8 cellular contexts compared by ENCODE assay signal in genomic region chr7:44985033-44985695, GRCh38. TPM values are rescaled to one million over a fixed set of nuclear protein-coding genes. Genes with fewer than 3 reads are reported as not detected.
DNase-seq lines count a peak whose midpoint lies in the region; ATAC-seq and TF ChIP-seq lines count a peak whose summit lies in the region.

No MANE protein-coding gene starts in this region.

- ATAC-seq in GM19455 (IDR thresholded peaks at IDR 0.05; ENCODE audit: unreplicated experiment) (no peak), HG02623 (IDR thresholded peaks at IDR 0.05; ENCODE audit: unreplicated experiment) (no peak)

- no peak overlapping the region for H2AFZ ChIP-seq in neural progenitor cell (replicated peaks)

- H3K9me3 Mint-ChIP-seq in CD4-positive, alpha-beta memory T cell, result peaks cover 0 to 3% (median 0%) of the 10 kb centered on the region in 8 donors
- no peaks in the 10 kb centered on the region for H3K9me3 Mint-ChIP-seq in neural progenitor cell

- H3K27ac Mint-ChIP-seq in CD4-positive, alpha-beta memory T cell, result peak overlapping the region; percentile 98 to 100 (median 99)
- no peak overlapping the region for H3K27ac Mint-ChIP-seq in neural progenitor cell

- peaks cover 67% of the 10 kb centered on the region for H3K4me1 ChIP-seq in CD4-positive, alpha-beta memory T cell (ENCODE audit: insufficient read depth, low read length)
- peaks cover 22% of the 10 kb centered on the region for H3K4me1 ChIP-seq in neural progenitor cell

- peaks cover 30% of the 10 kb centered on the region for H3K36me3 ChIP-seq in CD4-positive, alpha-beta memory T cell (ENCODE audit: insufficient read depth, low read length)
- H3K36me3 ChIP-seq in neural progenitor cell, result peaks cover 7% of the 10 kb centered on the region

- intact Hi-C loops in CD4-positive, alpha-beta memory T cell (cut with micrococcal nuclease), result loop anchor here (5.0 kb wide), 1 partner anchor 238 kb away; the partner anchor contains the start of gene ZMIZ2
- intact Hi-C loops in dorsolateral prefrontal cortex (cut with DNase I), result loop anchor here in 1 of 2 donors (10.0 kb wide), 1 partner anchor 100 kb away; the partner anchor contains the start of gene PURB

- TF ChIP-seq CTCF in dorsolateral prefrontal cortex (IDR thresholded peaks at IDR 0.05 in 54 of 56, conservative IDR thresholded peaks at IDR 0.05 in 2 of 56; ENCODE audit: low read depth in 1 of 56, partially characterized antibody in 56 of 56) (no peak), neural progenitor cell (IDR thresholded peaks at IDR 0.05) (no peak)

- POLR2A ChIA-PET in CD4-positive, alpha-beta memory T cell (lab: Charles Lee; ENCODE audit: partially characterized antibody), result interaction anchor here (0.6 to 21.9 kb wide), 6 partner anchors 8 to 126 kb away, joined by 6 to 551 read pairs (median 288); partner anchors contain the start of genes CCM2, MYO1G and TBRG4

- peaks cover 66% of the 10 kb centered on the region for H3F3A ChIP-seq in neural progenitor cell (ENCODE audit: low read depth)

- H3K27me3 Mint-ChIP-seq in CD4-positive, alpha-beta memory T cell, result no peaks in the 10 kb centered on the region
- peaks cover 12% of the 10 kb centered on the region for H3K27me3 Mint-ChIP-seq in neural progenitor cell (ENCODE audit: insufficient read depth, low read depth)

- CTCF ChIA-PET in CD4-positive, alpha-beta memory T cell (lab: Charles Lee; ENCODE audit: partially characterized antibody), result interaction anchor here (0.6 to 3.9 kb wide), 6 partner anchors 11 to 150 kb away, joined by 3 to 21 read pairs (median 5); no protein-coding TSS in a partner anchor

- peak overlapping the region; percentile 98 for H3K27ac ChIP-seq in CD4-positive, alpha-beta memory T cell (ENCODE audit: low read depth, low read length)
- peak overlapping the region in 30 of 59 donors; percentile 26 to 97 (median 94) for H3K27ac ChIP-seq in dorsolateral prefrontal cortex
- peak overlapping the region; percentile 86 for H3K27ac ChIP-seq in neural progenitor cell

- H3K27me3 ChIP-seq in CD4-positive, alpha-beta memory T cell (ENCODE audit: insufficient read depth, low read length), result no peaks in the 10 kb centered on the region
- H3K27me3 ChIP-seq in dorsolateral prefrontal cortex (no peaks in the 10 kb centered on the region), neural progenitor cell (no peaks in the 10 kb centered on the region)

- peak overlapping the region; percentile 93 for H3K9ac ChIP-seq in neural progenitor cell

- H3K4me2 ChIP-seq in neural progenitor cell, result peak overlapping the region; percentile 95

- H4K20me1 ChIP-seq in neural progenitor cell (ENCODE audit: low read depth), result peaks cover 16% of the 10 kb centered on the region

- H3K4me3 ChIP-seq in CD4-positive, alpha-beta memory T cell (ENCODE audit: low read length in 2 of 2), result peak overlapping the region; percentile 53 to 76
- H3K4me3 ChIP-seq in dorsolateral prefrontal cortex (peak overlapping the region in 31 of 59 donors; percentile 53 to 95 (median 75)), neural progenitor cell (peak overlapping the region; percentile 66)

- H3K9me3 ChIP-seq in CD4-positive, alpha-beta memory T cell (ENCODE audit: control insufficient read depth in 1 of 2, low read length in 2 of 2), result no peaks in the 10 kb centered on the region
- no peaks in the 10 kb centered on the region for H3K9me3 ChIP-seq in neural progenitor cell (ENCODE audit: low read depth)

- peaks cover 38 to 58% of the 10 kb centered on the region in 2 donors for H3K36me3 Mint-ChIP-seq in CD4-positive, alpha-beta memory T cell
- H3K36me3 Mint-ChIP-seq in neural progenitor cell, result peaks cover 31% of the 10 kb centered on the region

- H3K79me2 ChIP-seq in neural progenitor cell (ENCODE audit: low read depth), result peaks cover 38% of the 10 kb centered on the region

- H3K4me1 Mint-ChIP-seq in CD4-positive, alpha-beta memory T cell, result peaks cover 45 to 76% (median 59%) of the 10 kb centered on the region in 4 donors
- peaks cover 25% of the 10 kb centered on the region for H3K4me1 Mint-ChIP-seq in neural progenitor cell

- peak in 1 of 5 donors; percentile 19 for DNase-seq in CD4-positive, alpha-beta memory T cell
- DNase-seq in NAMALWA (ENCODE audit: low spot score) (peak; percentile 44), dorsolateral prefrontal cortex (no peak), neural progenitor cell (ENCODE audit: low spot score) (peak; percentile 33), midbrain (lab: John Stamatoyannopoulos, UW) (no peak), iPS-NIHi11 (ENCODE audit: low spot score) (no peak)

- peak overlapping the region; percentile 95 to 98 (median 96) for H3K4me3 Mint-ChIP-seq in CD4-positive, alpha-beta memory T cell
- H3K4me3 Mint-ChIP-seq in neural progenitor cell, result peak overlapping the region; percentile 91

RNA-seq across cellular contexts. Expression of gene MYO1G, which starts 6.3 kb away (rescaled TPM):
- 10 to 100 TPM; 92.9 to 94.2 TPM for total RNA-seq in CD4-positive, alpha-beta memory T cell
- polyA plus RNA-seq in CD4-positive, alpha-beta memory T cell, result 100 to 1,000 TPM; 143 to 168 TPM
- total RNA-seq in dorsolateral prefrontal cortex, result 1 to 10 TPM in 71 of 120 experiments, under 1 TPM in 49; 0.17 to 9.5 (median 1.2) TPM
- 0.03 TPM in 1 of 2 replicates, not detected in the other for total RNA-seq in neural progenitor cell (ENCODE audit: low replicate concordance)

RNA-seq across cellular contexts. Expression of gene CCM2, which starts 14.8 kb away (rescaled TPM):
- 100 to 1,000 TPM; 192 to 200 TPM for total RNA-seq in CD4-positive, alpha-beta memory T cell
- polyA plus RNA-seq in CD4-positive, alpha-beta memory T cell, result 10 to 100 TPM; 82.1 to 91.9 TPM
- total RNA-seq in dorsolateral prefrontal cortex, result 100 to 1,000 TPM in 2 of 120 experiments, 10 to 100 TPM in 118; 53.3 to 108 (median 80.9) TPM
- 21.8 and 37.5 TPM in 2 replicates for total RNA-seq in neural progenitor cell (ENCODE audit: low replicate concordance)

Comparison
In these comparisons a context has a peak if more than half of its experiments do, and no peak if none do; other contexts are left out.
1. DNase-seq: peak in NAMALWA (single experiment) and neural progenitor cell (single experiment); none in dorsolateral prefrontal cortex (0 of 10), midbrain (single experiment) and iPS-NIHi11 (single experiment).
2. RNA of gene MYO1G, which starts 6.3 kb away (total RNA-seq): 92.9 to 94.2 TPM in CD4-positive, alpha-beta memory T cell; 0.17 to 9.5 TPM in dorsolateral prefrontal cortex and 0.03 TPM in neural progenitor cell; every median in the first group is over 4 times any median in the second.
3. Peak in every context shown above with its lines, with median percentiles within 50 percentile points of each other: H3K27ac ChIP-seq and H3K4me3 ChIP-seq.